In genomic region chr1:17597651-17598050, GRCh38 we compare ENCODE assay signal across 25 cellular contexts. TPM values are rescaled to one million over a fixed set of nuclear protein-coding genes. Genes with fewer than 3 reads are reported as not detected.
DNase-seq lines count a peak whose midpoint lies in the region; ATAC-seq and TF ChIP-seq lines count a peak whose summit lies in the region.
"Had no signal": no experiment of that assay in that cellular context is flagged by ENCODE, and none has a peak within 500 bp of the region (broad histone marks: within the 10 kb centered on the region; RNA-seq: fewer than 3 reads in every experiment).

No MANE protein-coding gene starts in this region.

- DNase-seq in mammary epithelial cell (peak; percentile 23), MCF 10A (ENCODE audit: unreplicated experiment) (no peak), esophagus muscularis mucosa (ENCODE audit: extremely low spot score) (no peak), osteoblast (ENCODE audit: insufficient read length, low spot score, missing footprints) (peak; percentile 1), glomerular visceral epithelial cell (ENCODE audit: extremely low spot score) (no peak), NOMO-1 (lab: John Stamatoyannopoulos, UW; ENCODE audit: unreplicated experiment in 2 of 2) (no peak)
- DNase-seq in activated CD4-positive, alpha-beta T cell treated with anti-CD3 and anti-CD28 coated beads for 4 hours = no peak
- DNase-seq: activated CD4-positive, alpha-beta T cell treated with anti-CD3 and anti-CD28 coated beads for 48 hours; activated naive CD4-positive, alpha-beta T cell treated with anti-CD3 and anti-CD28 coated beads, Interleukin-2, amount 10 ng/mL, durations not matched to agents 7 days and 5 days; activated T-cell treated with anti-CD3 and anti-CD28 coated beads, Interleukin-2, amount 50 U/mL, for 48 hours; dermis blood vessel endothelial cell; GF-D8; head of caudate nucleus; KG1; natural killer cell; NCI-H1694; ovary; stimulated activated CD4-positive, alpha-beta T cell treated with anti-CD3 and anti-CD28 coated beads, Interleukin-4, amount 100 ng/mL, for 24 hours; stimulated activated naive B cell treated with anti-CD40 and anti-IgM and Interleukin-4, amounts not matched to agents 10 μg/mL and 1 μg/mL and 100 μg/mL, for 72 hours; T-helper 17 cell had no signal

- H3K27me3 Mint-ChIP-seq in MCF 10A (ENCODE audit: insufficient read depth, unreplicated experiment) = no peaks in the 10 kb centered on the region

- H3K27ac ChIP-seq in mammary epithelial cell (ENCODE audit: insufficient read depth, low read depth, low read length) (no peak overlapping the region), esophagus muscularis mucosa (replicated peaks in 1 of 4) (peak overlapping the region; percentile 18 to 64 (median 32)), osteoblast (ENCODE audit: low read depth, low read length) (no peak overlapping the region)
- H3K27ac ChIP-seq: A549, ovary, RWPE1 had no signal

- H3K79me2 ChIP-seq in mammary epithelial cell (ENCODE audit: insufficient read depth, low read length) (no peaks in the 10 kb centered on the region), osteoblast (ENCODE audit: insufficient read depth, low read length) (no peaks in the 10 kb centered on the region)

- TF ChIP-seq EP300 in esophagus muscularis mucosa (IDR thresholded peaks at IDR 0.05) = no peak

- no peak for TF ChIP-seq POLR2A in esophagus muscularis mucosa (IDR thresholded peaks at IDR 0.05; ENCODE audit: low read depth)

- H3K4me3 Mint-ChIP-seq in MCF 10A (ENCODE audit: unreplicated experiment) = no peak overlapping the region
- H3K4me3 Mint-ChIP-seq: activated naive CD4-positive, alpha-beta T cell treated with anti-CD3 and anti-CD28 coated beads, Interleukin-2, amount 10 ng/mL, durations not matched to agents 7 days and 5 days; natural killer cell; stimulated activated naive B cell treated with anti-CD40 and anti-IgM and Interleukin-4, amounts not matched to agents 10 μg/mL and 1 μg/mL and 100 μg/mL, for 72 hours; T-helper 17 cell had no signal

- dilution Hi-C loops in mammary epithelial cell (cut with HindIII; ENCODE audit: low sequenced_read_pairs) = no loop called here

- no peak overlapping the region for H3K4me2 ChIP-seq in mammary epithelial cell (ENCODE audit: insufficient read depth, low read depth, low read length)
- no peak overlapping the region for H3K4me2 ChIP-seq in osteoblast (ENCODE audit: insufficient read depth, low read length)
- H3K4me2 ChIP-seq: A549, SK-N-SH had no signal

- no peaks in the 10 kb centered on the region for H3K9me3 Mint-ChIP-seq in MCF 10A (ENCODE audit: unreplicated experiment)
- H3K9me3 Mint-ChIP-seq: activated naive CD4-positive, alpha-beta T cell treated with anti-CD3 and anti-CD28 coated beads, Interleukin-2, amount 10 ng/mL, durations not matched to agents 7 days and 5 days; natural killer cell; stimulated activated naive B cell treated with anti-CD40 and anti-IgM and Interleukin-4, amounts not matched to agents 10 μg/mL and 1 μg/mL and 100 μg/mL, for 72 hours had no signal

- no peaks in the 10 kb centered on the region for H3K36me3 ChIP-seq in mammary epithelial cell (ENCODE audit: insufficient read depth, low read length)
- H3K36me3 ChIP-seq in esophagus muscularis mucosa = peaks cover 0 to 21% (median 3%) of the 10 kb centered on the region in 4 donors
- H3K36me3 ChIP-seq in osteoblast (ENCODE audit: insufficient read depth, low read length) = no peaks in the 10 kb centered on the region
- H3K36me3 ChIP-seq: ovary had no signal

- intact Hi-C loops in mammary epithelial cell (cut with micrococcal nuclease) (no loop called here), MCF 10A (cut with micrococcal nuclease) (no loop called here), esophagus muscularis mucosa (cut with DNase I) (no loop called here)

- no peaks in the 10 kb centered on the region for H4K20me1 ChIP-seq in mammary epithelial cell (ENCODE audit: insufficient read depth, low read length)
- peaks cover 24% of the 10 kb centered on the region for H4K20me1 ChIP-seq in osteoblast (ENCODE audit: insufficient read depth, low read length)

- H3K36me3 Mint-ChIP-seq in MCF 10A (ENCODE audit: insufficient read depth, unreplicated experiment) = peaks cover 13% of the 10 kb centered on the region
- H3K36me3 Mint-ChIP-seq: activated naive CD4-positive, alpha-beta T cell treated with anti-CD3 and anti-CD28 coated beads, Interleukin-2, amount 10 ng/mL, durations not matched to agents 7 days and 5 days; natural killer cell; stimulated activated naive B cell treated with anti-CD40 and anti-IgM and Interleukin-4, amounts not matched to agents 10 μg/mL and 1 μg/mL and 100 μg/mL, for 72 hours had no signal

- CTCF ChIA-PET in mammary epithelial cell (lab: Charles Lee; ENCODE audit: low non-redundant PET) = no interaction called here
- CTCF ChIA-PET in MCF 10A (lab: Yijun Ruan, JAX) = interaction anchor here (0.5 to 2.5 kb wide), 3 partner anchors 9 to 968 kb away, joined by 3 to 13 read pairs (median 9); no protein-coding TSS in a partner anchor

- in situ Hi-C loops in mammary epithelial cell (cut with MboI; ENCODE audit: low sequenced_read_pairs in 2 of 2) = no loop called here

- no peak for ATAC-seq in GM21423 (IDR thresholded peaks at IDR 0.05; ENCODE audit: unreplicated experiment)
- ATAC-seq: A549; natural killer cell; right cardiac atrium; stimulated activated naive B cell treated with anti-CD40 and anti-IgM and Interleukin-4, amounts not matched to agents 10 μg/mL and 1 μg/mL and 100 μg/mL, for 72 hours; T-helper 17 cell had no signal

- H3K9ac ChIP-seq in mammary epithelial cell (ENCODE audit: insufficient read depth, low read length) = no peak overlapping the region
- H3K9ac ChIP-seq: SK-N-SH had no signal

- no peaks in the 10 kb centered on the region for H3K27me3 ChIP-seq in mammary epithelial cell (ENCODE audit: insufficient read depth, low read length)
- H3K27me3 ChIP-seq in esophagus muscularis mucosa = no peaks in the 10 kb centered on the region
- no peaks in the 10 kb centered on the region for H3K27me3 ChIP-seq in osteoblast (ENCODE audit: insufficient read depth, low read length)
- H3K27me3 ChIP-seq: ovary had no signal

- no peak overlapping the region for H3K27ac Mint-ChIP-seq in MCF 10A (ENCODE audit: low read depth, unreplicated experiment)
- H3K27ac Mint-ChIP-seq: activated naive CD4-positive, alpha-beta T cell treated with anti-CD3 and anti-CD28 coated beads, Interleukin-2, amount 10 ng/mL, durations not matched to agents 7 days and 5 days; natural killer cell; stimulated activated naive B cell treated with anti-CD40 and anti-IgM and Interleukin-4, amounts not matched to agents 10 μg/mL and 1 μg/mL and 100 μg/mL, for 72 hours; T-helper 17 cell had no signal

- no peaks in the 10 kb centered on the region for H3K9me3 ChIP-seq in mammary epithelial cell (replicated peaks; ENCODE audit: insufficient read depth, low read length)
- H3K9me3 ChIP-seq in esophagus muscularis mucosa = no peaks in the 10 kb centered on the region
- H3K9me3 ChIP-seq in osteoblast (ENCODE audit: low read depth, low read length) = no peaks in the 10 kb centered on the region
- H3K9me3 ChIP-seq: A549, ovary, SK-N-SH had no signal

- H3K4me1 ChIP-seq in mammary epithelial cell (ENCODE audit: insufficient read depth, low read length) = no peaks in the 10 kb centered on the region
- H3K4me1 ChIP-seq in esophagus muscularis mucosa = peaks cover 45 to 92% (median 65%) of the 10 kb centered on the region in 4 donors
- H3K4me1 ChIP-seq in osteoblast (ENCODE audit: insufficient read depth, low read length) = no peaks in the 10 kb centered on the region
- H3K4me1 ChIP-seq: A549 had no signal

- peaks cover 18% of the 10 kb centered on the region for H3K4me1 Mint-ChIP-seq in MCF 10A (ENCODE audit: insufficient read depth, unreplicated experiment)
- H3K4me1 Mint-ChIP-seq: activated naive CD4-positive, alpha-beta T cell treated with anti-CD3 and anti-CD28 coated beads, Interleukin-2, amount 10 ng/mL, durations not matched to agents 7 days and 5 days; natural killer cell; stimulated activated naive B cell treated with anti-CD40 and anti-IgM and Interleukin-4, amounts not matched to agents 10 μg/mL and 1 μg/mL and 100 μg/mL, for 72 hours had no signal

- POLR2A ChIA-PET in MCF 10A (lab: Yijun Ruan, JAX) = no interaction called here

- H3K4me3 ChIP-seq in mammary epithelial cell (replicated peaks in 1 of 3; ENCODE audit: insufficient read depth in 1 of 3, low read depth in 2 of 3, low read length in 3 of 3) (no peak overlapping the region), esophagus muscularis mucosa (no peak overlapping the region), osteoblast (ENCODE audit: insufficient read depth, low read length) (no peak overlapping the region)
- H3K4me3 ChIP-seq: A549, ovary had no signal

- TF ChIP-seq CTCF in mammary epithelial cell (conservative IDR thresholded peaks at IDR 0.05 in 1 of 2, IDR thresholded peaks at IDR 0.05 in 1 of 2; ENCODE audit: extremely low read depth in 1 of 2, insufficient read depth in 1 of 2, low read depth in 1 of 2, low read length in 2 of 2) (no peak), MCF 10A (IDR thresholded peaks at IDR 0.05; ENCODE audit: unreplicated experiment) (no peak), esophagus muscularis mucosa (IDR thresholded peaks at IDR 0.05) (no peak), osteoblast (IDR thresholded peaks at IDR 0.05; ENCODE audit: extremely low read depth, low read depth, low read length) (no peak)

- WGBS in mammary epithelial cell (ENCODE audit: low coverage, missing lambda C conversion rate) = 82% methylated on average over 9 of the region's 9 CpGs
- 98% methylated on average over 6 of the region's 9 CpGs for WGBS in esophagus muscularis mucosa

- no peak overlapping the region for H2AFZ ChIP-seq in mammary epithelial cell (ENCODE audit: low read depth, low read length)
- no peak overlapping the region for H2AFZ ChIP-seq in osteoblast (ENCODE audit: low read length)

- no TSS peak for BruUV-seq in mammary epithelial cell (replicated peaks; lab: Mats Ljungman, UMichigan)
- BruUV-seq in MCF 10A (replicated peaks; lab: Mats Ljungman, UMichigan) = no TSS peak

RNA-seq across cellular contexts. Expression of gene ARHGEF10L, which starts 58.2 kb away (rescaled TPM):
- 1 to 10 TPM; 3.4 to 5.3 TPM for total RNA-seq in mammary epithelial cell
- polyA plus RNA-seq in mammary epithelial cell = 1.0 TPM
- 0.41 TPM for polyA minus RNA-seq in mammary epithelial cell
- total RNA-seq in MCF 10A (2022) = 5.0 and 12.2 TPM in 2 replicates
- 10 to 100 TPM; 46.6 to 93.0 (median 66.9) TPM for total RNA-seq in esophagus muscularis mucosa
- 33.3 and 39.1 TPM in 2 replicates for total RNA-seq in osteoblast

Comparison
In these comparisons a context has a peak if more than half of its experiments do, and no peak if none do; other contexts are left out.
1. DNase-seq: peak in mammary epithelial cell (single experiment) and osteoblast (single experiment); none in MCF 10A (single experiment), esophagus muscularis mucosa (single experiment), activated CD4-positive, alpha-beta T cell treated with anti-CD3 and anti-CD28 coated beads for 4 hours (0 of 2), glomerular visceral epithelial cell (single experiment) and NOMO-1 (0 of 2).
2. H3K27ac ChIP-seq: peak in esophagus muscularis mucosa (4 of 4); none in mammary epithelial cell (single experiment) and osteoblast (single experiment).